ENCODE assay signal across 12 cellular contexts in genomic region chr11:34339149-34340064, GRCh38. TPM values are rescaled to one million over a fixed set of nuclear protein-coding genes. Genes with fewer than 3 reads are reported as not detected.
DNase-seq lines count a peak whose midpoint lies in the region; ATAC-seq, FAIRE-seq and TF ChIP-seq lines count a peak whose summit lies in the region.
"Had no signal": no experiment of that assay in that cellular context is flagged by ENCODE, and none has a peak within 500 bp of the region (broad histone marks: within the 10 kb centered on the region; RNA-seq: fewer than 3 reads in every experiment).

No MANE protein-coding gene starts in this region.

- TF ChIP-seq CTCF in astrocyte (IDR thresholded peaks at IDR 0.05; ENCODE audit: insufficient read depth, low read depth, low read length), result no peak

- H3K4me1 Mint-ChIP-seq in astrocyte (ENCODE audit: low read depth, unreplicated experiment), result peaks cover 20% of the 10 kb centered on the region

- H3K79me2 ChIP-seq in astrocyte (ENCODE audit: insufficient read depth, low read length), result peaks cover 38% of the 10 kb centered on the region

- peaks cover 52% of the 10 kb centered on the region for H4K20me1 ChIP-seq in astrocyte (ENCODE audit: insufficient read depth, low read length)

- no peak for TF ChIP-seq POLR2A in GM12891 (IDR thresholded peaks at IDR 0.05; ENCODE audit: low read depth, low read length)

- peak; percentile 91 for ATAC-seq in GM19463 (IDR thresholded peaks at IDR 0.05; ENCODE audit: unreplicated experiment)
- peak; percentile 88 for ATAC-seq in HG03571 (IDR thresholded peaks at IDR 0.05; ENCODE audit: unreplicated experiment)
- no peak for ATAC-seq in GM21576 (IDR thresholded peaks at IDR 0.05; ENCODE audit: unreplicated experiment)
- no peak for ATAC-seq in HG02840 (IDR thresholded peaks at IDR 0.05; ENCODE audit: low FRiP score, unreplicated experiment)

- no peak overlapping the region for H2AFZ ChIP-seq in astrocyte (ENCODE audit: low read depth, low read length)

- DNase-seq in CD1c-positive myeloid dendritic cell (ENCODE audit: extremely low spot score) (peak; percentile 49), astrocyte (ENCODE audit: low read depth) (no peak), GM12891 (ENCODE audit: insufficient read length, low spot score) (no peak)
- no peak for DNase-seq in effector CD8-positive, alpha-beta T cell (lab: John Stamatoyannopoulos, UW)
- DNase-seq: HCEC 1CT, nucleus accumbens had no signal

- H3K4me3 Mint-ChIP-seq in astrocyte (ENCODE audit: unreplicated experiment), result peak overlapping the region; percentile 8

- H3K9ac ChIP-seq in astrocyte (ENCODE audit: low read length), result no peak overlapping the region

- H3K27ac ChIP-seq in astrocyte (ENCODE audit: low read depth, low read length), result no peak overlapping the region
- H3K27ac ChIP-seq: C4-2B had no signal

- no peaks in the 10 kb centered on the region for H3K27me3 ChIP-seq in astrocyte (ENCODE audit: insufficient read depth, low read length)

- H3K36me3 Mint-ChIP-seq in astrocyte (ENCODE audit: low read depth, unreplicated experiment), result peaks cover 14% of the 10 kb centered on the region

- no peaks in the 10 kb centered on the region for H3K27me3 Mint-ChIP-seq in astrocyte (ENCODE audit: low read depth, unreplicated experiment)

- no peaks in the 10 kb centered on the region for H3K36me3 ChIP-seq in astrocyte (ENCODE audit: insufficient read depth, low read length)

- peaks cover 21% of the 10 kb centered on the region for H3K4me1 ChIP-seq in astrocyte (ENCODE audit: insufficient read depth, low read length)

- peaks cover 2% of the 10 kb centered on the region for H3K9me3 Mint-ChIP-seq in astrocyte (ENCODE audit: unreplicated experiment)
- H3K9me3 Mint-ChIP-seq: activated T-helper 2 cell treated with anti-CD3 and anti-CD28 coated beads, Interferon-gamma antibody, Interleukin-2, Interleukin-4, amounts not matched to agents 10 μg/mL and 5 μg/mL and 100 μg/mL, durations not matched to agents 14 hours and 24 hours and 36 hours had no signal

- H3K9me3 ChIP-seq in astrocyte (ENCODE audit: insufficient read depth, low read depth, low read length), result no peaks in the 10 kb centered on the region

- no peak overlapping the region for H3K27ac Mint-ChIP-seq in astrocyte (ENCODE audit: unreplicated experiment)
- H3K27ac Mint-ChIP-seq: activated T-helper 2 cell treated with anti-CD3 and anti-CD28 coated beads, Interferon-gamma antibody, Interleukin-2, Interleukin-4, amounts not matched to agents 10 μg/mL and 5 μg/mL and 100 μg/mL, durations not matched to agents 14 hours and 24 hours and 36 hours had no signal

- no peak overlapping the region for H3K4me2 ChIP-seq in astrocyte (ENCODE audit: low read length)

- FAIRE-seq in astrocyte (lab: Jason Lieb, UNC) (no peak), GM12891 (lab: Jason Lieb, UNC) (no peak)

- H3K4me3 ChIP-seq in astrocyte (ENCODE audit: insufficient read depth, low read depth, low read length), result no peak overlapping the region

TF ChIP-seq in GM12891, 5 proteins besides CTCF, POLR2A, EP300 and RAD21:
- no peak for TF ChIP-seq PAX5 (IDR thresholded peaks at IDR 0.05; ENCODE audit: insufficient read depth, low read length, severe bottlenecking)
- no peak for TF ChIP-seq POLR2AphosphoS5 (IDR thresholded peaks at IDR 0.05; ENCODE audit: low read depth, low read length)
- TF ChIP-seq TAF1 (IDR thresholded peaks at IDR 0.05; ENCODE audit: low read depth, low read length), result no peak
- TF ChIP-seq POU2F2 (IDR thresholded peaks at IDR 0.05; ENCODE audit: low read depth, low read length), result no peak
- TF ChIP-seq SPI1 (IDR thresholded peaks at IDR 0.05; ENCODE audit: low read depth, low read length), result no peak

RNA-seq across cellular contexts. Expression of gene ABTB2, which starts 18.4 kb away (rescaled TPM):
- total RNA-seq in astrocyte, result 12.2 and 14.1 TPM in 2 replicates
- polyA plus RNA-seq in GM12891 (2012; ENCODE audit: low read depth, missing spikeins), result 1.4 TPM

Comparison
In these comparisons a context has a peak if more than half of its experiments do, and no peak if none do; other contexts are left out.
1. ATAC-seq: peak in GM19463 (single experiment) and HG03571 (single experiment); none in GM21576 (single experiment) and HG02840 (single experiment).